8 cellular contexts compared by ENCODE assay signal in the genomic region with DNA sequence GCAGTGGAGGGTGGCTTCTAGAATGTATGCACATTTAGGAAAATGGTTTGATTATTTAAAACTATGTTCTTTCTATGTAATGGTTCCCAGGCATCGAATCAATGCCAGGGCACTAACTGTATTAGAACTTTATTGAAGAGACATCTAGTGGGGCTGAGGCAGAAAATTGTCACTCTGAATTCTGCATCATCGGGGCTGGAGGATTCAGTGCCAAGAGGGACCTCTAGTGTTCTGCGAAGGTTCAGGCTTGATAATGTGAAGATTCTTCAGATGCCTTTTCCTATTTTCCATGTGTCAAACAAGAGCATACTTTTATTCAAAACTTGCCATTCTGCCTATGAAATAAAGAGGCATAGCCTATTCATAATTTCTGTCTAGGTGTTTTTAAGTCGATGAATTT.
A peak's percentile ranks its signal among the peaks of the same experiment; 100 is the strongest.
DNase-seq lines count a peak whose midpoint lies in the region; ATAC-seq and TF ChIP-seq lines count a peak whose summit lies in the region.

No MANE protein-coding gene starts in this region.

- H3K27ac Mint-ChIP-seq in activated T-helper 2 cell treated with anti-CD3 and anti-CD28 coated beads, Interferon-gamma antibody, Interleukin-2, Interleukin-4, amounts not matched to agents 10 μg/mL and 5 μg/mL and 100 μg/mL, durations not matched to agents 14 hours and 24 hours and 36 hours: no peak overlapping the region

- H3K4me1 Mint-ChIP-seq in activated T-helper 2 cell treated with anti-CD3 and anti-CD28 coated beads, Interferon-gamma antibody, Interleukin-2, Interleukin-4, amounts not matched to agents 10 μg/mL and 5 μg/mL and 100 μg/mL, durations not matched to agents 14 hours and 24 hours and 36 hours (ENCODE audit: low read depth): no peaks in the 10 kb centered on the region

- H3K4me3 Mint-ChIP-seq in activated T-helper 2 cell treated with anti-CD3 and anti-CD28 coated beads, Interferon-gamma antibody, Interleukin-2, Interleukin-4, amounts not matched to agents 10 μg/mL and 5 μg/mL and 100 μg/mL, durations not matched to agents 14 hours and 24 hours and 36 hours (ENCODE audit: low read depth): no peak overlapping the region

- no peaks in the 10 kb centered on the region for H3K9me3 Mint-ChIP-seq in activated T-helper 2 cell treated with anti-CD3 and anti-CD28 coated beads, Interferon-gamma antibody, Interleukin-2, Interleukin-4, amounts not matched to agents 10 μg/mL and 5 μg/mL and 100 μg/mL, durations not matched to agents 14 hours and 24 hours and 36 hours

- no peaks in the 10 kb centered on the region for H3K36me3 Mint-ChIP-seq in activated T-helper 2 cell treated with anti-CD3 and anti-CD28 coated beads, Interferon-gamma antibody, Interleukin-2, Interleukin-4, amounts not matched to agents 10 μg/mL and 5 μg/mL and 100 μg/mL, durations not matched to agents 14 hours and 24 hours and 36 hours (ENCODE audit: low read depth)

- peak; percentile 75 for ATAC-seq in left ventricle myocardium superior
- ATAC-seq in GM21360 (IDR thresholded peaks at IDR 0.05; ENCODE audit: unreplicated experiment): no peak
- no peak for ATAC-seq in GM18867 (IDR thresholded peaks at IDR 0.05; ENCODE audit: unreplicated experiment)

- DNase-seq in AG08395 (ENCODE audit: low spot score): peak; percentile 62
- peak; percentile 37 for DNase-seq in HEK293T (ENCODE audit: extremely low spot score)
- peak; percentile 53 for DNase-seq in RKO (ENCODE audit: low spot score)
- no peak for DNase-seq in left ventricle myocardium superior
- no peak for DNase-seq in OCI-M2 (lab: John Stamatoyannopoulos, UW; ENCODE audit: unreplicated experiment)
- DNase-seq in activated T-helper 2 cell treated with anti-CD3 and anti-CD28 coated beads, Interferon-gamma antibody, Interleukin-2, Interleukin-4, amounts not matched to agents 10 μg/mL and 5 μg/mL and 100 μg/mL, durations not matched to agents 14 hours and 24 hours and 36 hours (ENCODE audit: low spot score): no peak

- intact Hi-C loops in left ventricle myocardium superior (cut with micrococcal nuclease): no loop called here
- intact Hi-C loops in activated T-helper 2 cell treated with anti-CD3 and anti-CD28 coated beads, Interferon-gamma antibody, Interleukin-2, Interleukin-4, amounts not matched to agents 10 μg/mL and 5 μg/mL and 100 μg/mL, durations not matched to agents 14 hours and 24 hours and 36 hours (cut with micrococcal nuclease): no loop called here

- CTCF ChIA-PET in HEK293T (lab: Yijun Ruan, JAX): no interaction called here

- POLR2A ChIA-PET in HEK293T (lab: Yijun Ruan, JAX): no interaction called here

- no peaks in the 10 kb centered on the region for H3K27me3 Mint-ChIP-seq in activated T-helper 2 cell treated with anti-CD3 and anti-CD28 coated beads, Interferon-gamma antibody, Interleukin-2, Interleukin-4, amounts not matched to agents 10 μg/mL and 5 μg/mL and 100 μg/mL, durations not matched to agents 14 hours and 24 hours and 36 hours (ENCODE audit: low read depth)

TF ChIP-seq in HEK293T, 16 proteins besides CTCF, POLR2A, EP300 and RAD21:
- TF ChIP-seq CTBP1 (IDR thresholded peaks at IDR 0.05; ENCODE audit: borderline replicate concordance) (no peak), NFRKB (IDR thresholded peaks at IDR 0.05) (no peak), TARDBP (IDR thresholded peaks at IDR 0.05) (no peak), BHLHE40 (IDR thresholded peaks at IDR 0.05; ENCODE audit: borderline replicate concordance) (no peak), ELF4 (IDR thresholded peaks at IDR 0.05) (no peak), FOXM1 (IDR thresholded peaks at IDR 0.05; ENCODE audit: borderline replicate concordance) (no peak), LEF1 (IDR thresholded peaks at IDR 0.05; ENCODE audit: borderline replicate concordance) (no peak), SP1 (IDR thresholded peaks at IDR 0.05) (no peak), ARNT (IDR thresholded peaks at IDR 0.05) (no peak), ZNF384 (IDR thresholded peaks at IDR 0.05) (no peak), HDGF (IDR thresholded peaks at IDR 0.05; ENCODE audit: borderline replicate concordance) (no peak), L3MBTL2 (conservative IDR thresholded peaks at IDR 0.05) (no peak), FOXA1 (IDR thresholded peaks at IDR 0.05) (no peak), SUZ12 (IDR thresholded peaks at IDR 0.05) (no peak), FOXK2 (IDR thresholded peaks at IDR 0.05) (no peak), PKNOX1 (IDR thresholded peaks at IDR 0.05) (no peak)
TF ChIP-seq in HEK293T: peak in this region for 0.

Comparison
In these comparisons a context has a peak if more than half of its experiments do, and no peak if none do; other contexts are left out.
1. DNase-seq: peak in AG08395 (single experiment), HEK293T (single experiment) and RKO (single experiment); none in left ventricle myocardium superior (single experiment), OCI-M2 (single experiment) and activated T-helper 2 cell treated with anti-CD3 and anti-CD28 coated beads, Interferon-gamma antibody, Interleukin-2, Interleukin-4, amounts not matched to agents 10 μg/mL and 5 μg/mL and 100 μg/mL, durations not matched to agents 14 hours and 24 hours and 36 hours (single experiment).